Comparison of ENCODE assay signal across 15 cellular contexts in the genomic region with DNA sequence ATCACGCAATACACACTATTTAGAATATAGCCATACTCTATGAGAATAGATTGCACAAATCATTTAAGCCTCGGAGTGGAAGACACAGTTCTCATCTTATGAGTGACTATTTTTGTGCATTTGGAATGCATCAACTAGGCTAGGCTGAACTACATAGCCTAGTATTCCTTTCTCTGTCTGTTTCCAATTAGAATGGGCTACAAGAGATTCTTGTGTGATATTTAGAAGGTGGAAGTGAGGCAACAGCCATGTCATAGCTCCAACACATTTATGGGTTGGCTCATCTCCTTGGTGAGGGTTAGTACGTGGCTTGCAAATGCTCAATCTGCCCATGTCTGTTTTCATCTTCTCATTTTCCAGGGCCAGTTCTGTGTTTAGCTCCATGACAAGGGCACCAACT.
DNase-seq lines count a peak whose midpoint lies in the region; ATAC-seq and TF ChIP-seq lines count a peak whose summit lies in the region.
"Had no signal": no experiment of that assay in that cellular context is flagged by ENCODE, and none has a peak within 500 bp of the region (broad histone marks: within the 10 kb centered on the region; RNA-seq: fewer than 3 reads in every experiment).

No MANE protein-coding gene starts in this region.

- H3K4me3 ChIP-seq in AG10803 (ENCODE audit: low read length) (no peak overlapping the region), HFF-Myc (replicated peaks; ENCODE audit: low read depth, low read length) (no peak overlapping the region), mesenchymal stem cell (ENCODE audit: insufficient read depth in 1 of 2, low read depth in 1 of 2, low read length in 2 of 2) (peak overlapping the region in 1 of 2 experiments; percentile 39), Caco-2 (ENCODE audit: low read depth, low read length) (no peak overlapping the region)
- H3K4me3 ChIP-seq: GM23248 had no signal

- CTCF ChIA-PET in Caco-2 (lab: Charles Lee): no interaction called here

- H3K79me1 ChIP-seq in mesenchymal stem cell (replicated peaks; ENCODE audit: low read length, poor library complexity, severe bottlenecking): no peaks in the 10 kb centered on the region

- no peaks in the 10 kb centered on the region for H3K36me3 ChIP-seq in mesenchymal stem cell (ENCODE audit: control insufficient read depth in 1 of 2, insufficient read depth in 2 of 2, low read depth in 1 of 2, low read length in 2 of 2)
- H3K36me3 ChIP-seq in Caco-2 (ENCODE audit: control insufficient read depth, insufficient read depth, low read length): no peaks in the 10 kb centered on the region

- no peak overlapping the region for H2BK120ac ChIP-seq in mesenchymal stem cell (ENCODE audit: low read depth, low read length)

- no peaks in the 10 kb centered on the region for H3K4me1 Mint-ChIP-seq in Caco-2 (ENCODE audit: low read depth, unreplicated experiment)

- no peaks in the 10 kb centered on the region for H3K4me1 ChIP-seq in mesenchymal stem cell (ENCODE audit: control insufficient read depth, insufficient read depth, low read depth, low read length)
- no peaks in the 10 kb centered on the region for H3K4me1 ChIP-seq in Caco-2

- no peak overlapping the region for H2AFZ ChIP-seq in mesenchymal stem cell (ENCODE audit: low read depth, low read length)
- H2AFZ ChIP-seq: GM23248 had no signal

- no peak overlapping the region for H3K23ac ChIP-seq in mesenchymal stem cell (ENCODE audit: low read length in 2 of 2)

- H3K4me2 ChIP-seq in mesenchymal stem cell (ENCODE audit: low read length, poor library complexity, severe bottlenecking): no peak overlapping the region

- DNase-seq in AG10803 (ENCODE audit: low read depth): peak; percentile 80
- peak; percentile 10 for DNase-seq in HFF-Myc (ENCODE audit: extremely low read depth, low read depth)
- peak; percentile 49 for DNase-seq in dedifferentiated amniotic fluid mesenchymal stem cell (ENCODE audit: extremely low spot score)
- no peak for DNase-seq in mesenchymal stem cell
- no peak for DNase-seq in Caco-2
- DNase-seq in NCI-H510A (lab: John Stamatoyannopoulos, UW): no peak
- DNase-seq: C1 segment of cervical spinal cord, GM23248, NCI-H1930, NCI-H2171, SHP77 treated with DMSO at 0.1 percent for 48 hours, SW 1271 had no signal

- no peaks in the 10 kb centered on the region for H3K36me3 Mint-ChIP-seq in Caco-2 (ENCODE audit: insufficient read depth, unreplicated experiment)

- 93% methylated on average over 2 of the region's 3 CpGs for WGBS in mesenchymal stem cell

- H3K27ac ChIP-seq in mesenchymal stem cell (ENCODE audit: low read length, poor library complexity, severe bottlenecking): no peak overlapping the region
- H3K27ac ChIP-seq: GM23248 had no signal

- no TSS peak for BruUV-seq in Caco-2 (replicated peaks; lab: Mats Ljungman, UMichigan)

- TF ChIP-seq CTCF in AG10803 (conservative IDR thresholded peaks at IDR 0.05; ENCODE audit: low read length) (no peak), HFF-Myc (IDR thresholded peaks at IDR 0.05; ENCODE audit: low read depth, low read length, missing control alignments) (no peak), Caco-2 (IDR thresholded peaks at IDR 0.05; ENCODE audit: insufficient read depth in 1 of 2, low read depth in 1 of 2, low read length in 1 of 2, severe bottlenecking in 1 of 2, unreplicated experiment in 1 of 2) (no peak)

- H2AK5ac ChIP-seq in mesenchymal stem cell (ENCODE audit: low read length, severe bottlenecking): no peak overlapping the region

- no peaks in the 10 kb centered on the region for H3K9me3 ChIP-seq in mesenchymal stem cell (ENCODE audit: control insufficient read depth, low read length)
- H3K9me3 ChIP-seq in Caco-2: no peaks in the 10 kb centered on the region

- no peak overlapping the region for H2BK12ac ChIP-seq in mesenchymal stem cell (ENCODE audit: low read length in 2 of 2)

- POLR2A ChIA-PET in Caco-2 (lab: Charles Lee): no interaction called here

- no peak overlapping the region for H4K91ac ChIP-seq in mesenchymal stem cell (ENCODE audit: low read length)

- peak overlapping the region; percentile 71 for H3K9ac ChIP-seq in mesenchymal stem cell (ENCODE audit: low read length)
- H3K9ac ChIP-seq: GM23248 had no signal

- no peak overlapping the region for H2BK15ac ChIP-seq in mesenchymal stem cell (ENCODE audit: low read depth, poor library complexity, severe bottlenecking)

- no peak overlapping the region for H3K4ac ChIP-seq in mesenchymal stem cell (ENCODE audit: low read depth in 1 of 2, low read length in 2 of 2)

- no peak overlapping the region for H3K14ac ChIP-seq in mesenchymal stem cell (ENCODE audit: low read length in 2 of 2)

- H3K18ac ChIP-seq in mesenchymal stem cell (ENCODE audit: low read depth in 1 of 2, low read length in 2 of 2): no peak overlapping the region

- H3K9me3 Mint-ChIP-seq in Caco-2 (ENCODE audit: unreplicated experiment): no peaks in the 10 kb centered on the region

- H3K27me3 Mint-ChIP-seq in Caco-2 (ENCODE audit: insufficient read depth, unreplicated experiment): no peaks in the 10 kb centered on the region

- ATAC-seq in HG02840 (IDR thresholded peaks at IDR 0.05; ENCODE audit: low FRiP score, unreplicated experiment): no peak
- no peak for ATAC-seq in GM19452 (IDR thresholded peaks at IDR 0.05; ENCODE audit: unreplicated experiment)
- ATAC-seq: HCT116 had no signal

- no peak overlapping the region for H3K4me3 Mint-ChIP-seq in Caco-2 (ENCODE audit: unreplicated experiment)

- no peak overlapping the region for H2BK5ac ChIP-seq in mesenchymal stem cell (ENCODE audit: low read depth, low read length, poor library complexity, severe bottlenecking)

- no peak overlapping the region for H4K8ac ChIP-seq in mesenchymal stem cell (ENCODE audit: low read length)

- H3K27me3 ChIP-seq in mesenchymal stem cell (ENCODE audit: control insufficient read depth in 1 of 2, insufficient read depth in 1 of 2, low read length in 2 of 2) (no peaks in the 10 kb centered on the region), Caco-2 (replicated peaks; ENCODE audit: control insufficient read depth, insufficient read depth, low read length) (no peaks in the 10 kb centered on the region; the same call in 1 of the 2 replicates)

- no peak overlapping the region for H3K27ac Mint-ChIP-seq in Caco-2 (ENCODE audit: unreplicated experiment)

- intact Hi-C loops in Caco-2 (cut with micrococcal nuclease; ENCODE audit: unreplicated experiment): no loop called here

Comparison
In these comparisons a context has a peak if more than half of its experiments do, and no peak if none do; other contexts are left out.
1. DNase-seq: peak in AG10803 (single experiment), HFF-Myc (single experiment) and dedifferentiated amniotic fluid mesenchymal stem cell (single experiment); none in mesenchymal stem cell (single experiment), Caco-2 (0 of 2) and NCI-H510A (single experiment).